ENCODE assay signal across 18 cellular contexts in the genomic region with DNA sequence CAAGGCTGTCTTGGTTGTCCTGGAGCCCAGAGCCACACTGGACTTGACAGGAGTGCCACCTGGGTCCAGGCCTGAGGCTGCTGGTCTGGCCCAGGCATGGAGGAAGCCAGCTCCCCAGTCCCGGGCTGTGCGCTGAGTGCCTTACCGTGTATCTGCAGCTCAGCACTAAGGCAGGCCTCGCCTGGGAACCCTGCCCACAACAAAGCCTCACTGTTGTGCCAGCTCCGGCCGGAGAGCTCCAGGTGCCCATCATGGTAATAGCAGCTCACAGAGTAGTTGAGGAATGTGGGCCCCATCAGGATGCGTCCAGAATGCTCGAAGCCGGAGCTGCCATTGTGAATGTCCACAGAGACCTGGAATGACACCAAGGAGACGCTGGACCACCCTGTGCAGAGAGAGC.
"Had no signal": no experiment of that assay in that cellular context is flagged by ENCODE, and none has a peak within 500 bp of the region (broad histone marks: within the 10 kb centered on the region; RNA-seq: fewer than 3 reads in every experiment).

No MANE protein-coding gene starts in this region.

- H3K4me1 ChIP-seq: lower lobe of right lung, pancreas, stomach, transverse colon had no signal

- DNase-seq: effector memory CD4-positive, alpha-beta T cell; islet precursor cell; lower lobe of right lung; occipital lobe; pancreas; stimulated activated CD4-positive, alpha-beta T cell treated with anti-CD3 and anti-CD28 coated beads, Interleukin-2, amount 100 ng/mL, for 24 hours; stimulated activated CD4-positive, alpha-beta T cell treated with anti-CD3 and anti-CD28 coated beads, Interleukin-4, amount 100 ng/mL, for 4 hours; stimulated activated naive CD4-positive, alpha-beta T cell; stomach; transverse colon had no signal

- H3K9me3 ChIP-seq: lower lobe of right lung, pancreas, stomach, thoracic aorta, transverse colon had no signal

- H3K27me3 ChIP-seq: pancreas, stomach, transverse colon had no signal

- H3K4me3 Mint-ChIP-seq: memory B cell, mesothelial cell of epicardium, nephron had no signal

- H3K9me3 Mint-ChIP-seq: memory B cell, mesothelial cell of epicardium had no signal

- H3K36me3 ChIP-seq: lower lobe of right lung, pancreas, stomach, thoracic aorta, transverse colon had no signal

- H3K4me1 Mint-ChIP-seq: memory B cell, mesothelial cell of epicardium, nephron had no signal

- H3K27ac ChIP-seq: lower lobe of right lung, pancreas, stomach, thoracic aorta, transverse colon had no signal

- ATAC-seq: esophagus mucosa, left lobe of liver, lower lobe of right lung, sciatic nerve had no signal

- H3K36me3 Mint-ChIP-seq: memory B cell, mesothelial cell of epicardium had no signal

- H3K27ac Mint-ChIP-seq: memory B cell, mesothelial cell of epicardium, nephron, progenitor cell of endocrine pancreas had no signal

- H3K4me3 ChIP-seq: lower lobe of right lung, pancreas, stomach, thoracic aorta, transverse colon had no signal
